ENCODE assay signal across 8 cellular contexts in genomic region chr7:20430664-20431063, GRCh38.
"Had no signal": no experiment of that assay in that cellular context is flagged by ENCODE, and none has a peak within 500 bp of the region (broad histone marks: within the 10 kb centered on the region; RNA-seq: fewer than 3 reads in every experiment).

No MANE protein-coding gene starts in this region.

- H3K27ac Mint-ChIP-seq: IgD-negative memory B cell had no signal

- DNase-seq: GM23248, GOT3, H7, KBM-7 had no signal

- H3K36me3 ChIP-seq: HAP-1 had no signal

- H3K4me1 ChIP-seq: HAP-1 had no signal

- H3K4me1 Mint-ChIP-seq: IgD-negative memory B cell had no signal

- H3K36me3 Mint-ChIP-seq: IgD-negative memory B cell had no signal

- H3K9ac ChIP-seq: GM23248 had no signal

- H2AFZ ChIP-seq: GM23248 had no signal

- H3K4me3 ChIP-seq: GM23248, HAP-1 had no signal

- H3K9me3 ChIP-seq: HAP-1 had no signal

- H3K4me3 Mint-ChIP-seq: IgD-negative memory B cell had no signal

- H3K27ac ChIP-seq: GM23248, HL-60 had no signal

- ATAC-seq: HepG2 had no signal
